10 cellular contexts compared by ENCODE assay signal in genomic region chr5:172858990-172859811, GRCh38. TPM values are rescaled to one million over a fixed set of nuclear protein-coding genes. Genes with fewer than 3 reads are reported as not detected.
DNase-seq lines count a peak whose midpoint lies in the region; TF ChIP-seq lines count a peak whose summit lies in the region.
"Had no signal": no experiment of that assay in that cellular context is flagged by ENCODE, and none has a peak within 500 bp of the region (broad histone marks: within the 10 kb centered on the region; RNA-seq: fewer than 3 reads in every experiment).

No MANE protein-coding gene starts in this region.

- H3K4me3 Mint-ChIP-seq in MCF 10A (ENCODE audit: unreplicated experiment), result no peak overlapping the region
- no peak overlapping the region for H3K4me3 Mint-ChIP-seq in activated naive CD4-positive, alpha-beta T cell treated with anti-CD3 and anti-CD28 coated beads, Interleukin-2, amount 10 ng/mL, durations not matched to agents 7 days and 5 days

- intact Hi-C loops in MCF 10A (cut with micrococcal nuclease) (no loop called here), spleen (cut with DNase I; ENCODE audit: low total_unique reads) (no loop called here)

- H3K27me3 Mint-ChIP-seq in MCF 10A (ENCODE audit: insufficient read depth, unreplicated experiment), result no peaks in the 10 kb centered on the region
- H3K27me3 Mint-ChIP-seq in activated naive CD4-positive, alpha-beta T cell treated with anti-CD3 and anti-CD28 coated beads, Interleukin-2, amount 10 ng/mL, durations not matched to agents 7 days and 5 days, result no peaks in the 10 kb centered on the region

- no peak overlapping the region for H3K4me3 ChIP-seq in H7 (ENCODE audit: insufficient read depth, low read depth, low read length)
- no peak overlapping the region for H3K4me3 ChIP-seq in spleen

- H3K4me1 ChIP-seq in spleen, result peaks cover 40 to 96% (median 79%) of the 10 kb centered on the region in 6 donors

- H3K9me3 Mint-ChIP-seq in MCF 10A (ENCODE audit: unreplicated experiment), result no peaks in the 10 kb centered on the region
- H3K9me3 Mint-ChIP-seq in activated naive CD4-positive, alpha-beta T cell treated with anti-CD3 and anti-CD28 coated beads, Interleukin-2, amount 10 ng/mL, durations not matched to agents 7 days and 5 days, result no peaks in the 10 kb centered on the region

- H3K36me3 Mint-ChIP-seq in MCF 10A (ENCODE audit: insufficient read depth, unreplicated experiment), result peaks cover 68% of the 10 kb centered on the region
- no peaks in the 10 kb centered on the region for H3K36me3 Mint-ChIP-seq in activated naive CD4-positive, alpha-beta T cell treated with anti-CD3 and anti-CD28 coated beads, Interleukin-2, amount 10 ng/mL, durations not matched to agents 7 days and 5 days

- 55 to 79% (median 70%) methylated on average over 14 to 15 of the region's 15 CpGs for WGBS in spleen, 5 donors

- peak overlapping the region; percentile 67 to 90 (median 79) for H3K27ac ChIP-seq in spleen

- peaks cover 75% of the 10 kb centered on the region for H3K4me1 Mint-ChIP-seq in MCF 10A (ENCODE audit: insufficient read depth, unreplicated experiment)
- H3K4me1 Mint-ChIP-seq in activated naive CD4-positive, alpha-beta T cell treated with anti-CD3 and anti-CD28 coated beads, Interleukin-2, amount 10 ng/mL, durations not matched to agents 7 days and 5 days, result peaks cover 16% of the 10 kb centered on the region

- POLR2A ChIA-PET in MCF 10A (lab: Yijun Ruan, JAX), result interaction anchor here (0.6 to 19.9 kb wide), 11 partner anchors 10 to 88 kb away, joined by 3 to 431 read pairs (median 20); partner anchors contain the start of gene DUSP1

- CTCF ChIA-PET in MCF 10A (lab: Yijun Ruan, JAX), result interaction anchor here (0.6 to 2.8 kb wide), 18 partner anchors 8 to 215 kb away, joined by 3 to 20 read pairs (median 4); no protein-coding TSS in a partner anchor
- CTCF ChIA-PET in activated naive CD4-positive, alpha-beta T cell treated with anti-CD3 and anti-CD28 coated beads, Interleukin-2, amount 10 ng/mL, durations not matched to agents 7 days and 5 days (lab: Charles Lee), result interaction anchor here (0.7 to 1.7 kb wide), 2 partner anchors 9 to 769 kb away, joined by 3 read pairs; no protein-coding TSS in a partner anchor

- BruUV-seq in MCF 10A (replicated peaks; lab: Mats Ljungman, UMichigan), result no TSS peak

- no peaks in the 10 kb centered on the region; the same call in 1 of the 2 replicates for H3K36me3 ChIP-seq in H7 (replicated peaks; ENCODE audit: control insufficient read depth, insufficient read depth, low read length)
- H3K36me3 ChIP-seq in spleen, result peaks cover 0 to 74% (median 0%) of the 10 kb centered on the region in 6 donors

- no peaks in the 10 kb centered on the region for H3K9me3 ChIP-seq in spleen

- DNase-seq in H7 (peak; percentile 48), MCF 10A (ENCODE audit: unreplicated experiment) (no peak), kidney tubule cell (ENCODE audit: low spot score) (peak; percentile 93), spleen (no peak), T1000 (lab: John Stamatoyannopoulos, UW) (no peak), SK-N-DZ (ENCODE audit: low spot score) (no peak), NCI-H2196 (lab: John Stamatoyannopoulos, UW; ENCODE audit: unreplicated experiment) (no peak)
- no peak for DNase-seq in activated naive CD4-positive, alpha-beta T cell treated with anti-CD3 and anti-CD28 coated beads, Interleukin-2, amount 10 ng/mL, durations not matched to agents 7 days and 5 days
- DNase-seq: NCI-H446 treated with DMSO at 0.1 percent for 48 hours; stimulated activated naive CD4-positive, alpha-beta T cell treated with Interleukin-2 at 50 U/mL for 16 hours had no signal

- TF ChIP-seq POLR2A in spleen (IDR thresholded peaks at IDR 0.05), result no peak

- H3K27ac Mint-ChIP-seq in MCF 10A (ENCODE audit: low read depth, unreplicated experiment), result peak overlapping the region; percentile 75
- H3K27ac Mint-ChIP-seq in activated naive CD4-positive, alpha-beta T cell treated with anti-CD3 and anti-CD28 coated beads, Interleukin-2, amount 10 ng/mL, durations not matched to agents 7 days and 5 days, result no peak overlapping the region

- H3K27me3 ChIP-seq in H7 (ENCODE audit: control insufficient read depth, insufficient read depth, low read length) (no peaks in the 10 kb centered on the region), spleen (replicated peaks in 1 of 7) (no peaks in the 10 kb centered on the region)

- TF ChIP-seq CTCF in MCF 10A (IDR thresholded peaks at IDR 0.05; ENCODE audit: unreplicated experiment), result no peak
- no peak for TF ChIP-seq CTCF in spleen (IDR thresholded peaks at IDR 0.05 in 8 of 11, conservative IDR thresholded peaks at IDR 0.05 in 3 of 11)

RNA-seq across cellular contexts. Expression of gene ERGIC1, which starts 25.1 kb away (rescaled TPM):
- 97.7 and 102 TPM in 2 replicates for total RNA-seq in H7 (2014; rRNA removed; shearing (Covaris generic))
- total RNA-seq in MCF 10A (2022) (257 and 292 TPM in 2 replicates), spleen (100 to 1,000 TPM in 6 of 7 donors, 10 to 100 TPM in 1; 96.6 to 166 (median 143) TPM)
- 10 to 100 TPM; 36.9 to 84.6 (median 46.8) TPM for polyA plus RNA-seq in spleen
- polyA plus RNA-seq in SK-N-DZ (2014; cell fraction: cytosol; rRNA removed), result 114 and 117 TPM in 2 replicates
- 53.9 and 54.7 TPM in 2 replicates for polyA plus RNA-seq in SK-N-DZ (2014; cell fraction: nucleus; rRNA removed)

Comparison
In these comparisons a context has a peak if more than half of its experiments do, and no peak if none do; other contexts are left out.
1. DNase-seq: peak in H7 (single experiment) and kidney tubule cell (single experiment); none in MCF 10A (single experiment), spleen (single experiment), T1000 (single experiment), SK-N-DZ (single experiment), NCI-H2196 (single experiment) and activated naive CD4-positive, alpha-beta T cell treated with anti-CD3 and anti-CD28 coated beads, Interleukin-2, amount 10 ng/mL, durations not matched to agents 7 days and 5 days (single experiment).